15 cellular contexts compared by ENCODE assay signal in genomic region chr6:130115036-130115435, GRCh38.
DNase-seq lines count a peak whose midpoint lies in the region; ATAC-seq and TF ChIP-seq lines count a peak whose summit lies in the region.
"Had no signal": no experiment of that assay in that cellular context is flagged by ENCODE, and none has a peak within 500 bp of the region (broad histone marks: within the 10 kb centered on the region; RNA-seq: fewer than 3 reads in every experiment).

No MANE protein-coding gene starts in this region.

- intact Hi-C loops in transverse colon (cut with DNase I; ENCODE audit: low total_unique reads), result no loop called here

- H3K4me3 ChIP-seq in transverse colon, result no peak overlapping the region
- H3K4me3 ChIP-seq: esophagus muscularis mucosa had no signal

- H3K36me3 Mint-ChIP-seq in T-helper 17 cell (ENCODE audit: low read depth), result peaks cover 5% of the 10 kb centered on the region
- H3K36me3 Mint-ChIP-seq in T-helper 2 cell treated with Interferon-gamma antibody and Interleukin-4, amounts not matched to agents 5 μg/mL and 100 μg/mL, for 36 hours (ENCODE audit: low read depth), result peaks cover 15% of the 10 kb centered on the region

- DNase-seq in T-helper 17 cell (no peak), transverse colon (no peak), amygdala (lab: John Stamatoyannopoulos, UW) (no peak), RPMI8226 (no peak)
- DNase-seq in T-helper 2 cell treated with Interferon-gamma antibody and Interleukin-4, amounts not matched to agents 5 μg/mL and 100 μg/mL, for 36 hours (ENCODE audit: low spot score), result no peak
- DNase-seq: activated CD8-positive, alpha-beta T cell treated with anti-CD3 and anti-CD28 coated beads, Interleukin-2, amount 10 ng/mL, durations not matched to agents 7 days and 5 days; aorta; CD8-positive, alpha-beta T cell; GOT3; left cardiac atrium; NCI-H1048 had no signal

- TF ChIP-seq CTCF in transverse colon (IDR thresholded peaks at IDR 0.05), result no peak

- H3K9me3 ChIP-seq in T-helper 17 cell (ENCODE audit: control insufficient read depth, low read length, poor library complexity, severe bottlenecking) (no peaks in the 10 kb centered on the region), transverse colon (no peaks in the 10 kb centered on the region)
- H3K9me3 ChIP-seq: esophagus muscularis mucosa had no signal

- H3K9me3 Mint-ChIP-seq in T-helper 2 cell treated with Interferon-gamma antibody and Interleukin-4, amounts not matched to agents 5 μg/mL and 100 μg/mL, for 36 hours, result peaks cover 4% of the 10 kb centered on the region
- H3K9me3 Mint-ChIP-seq: CD8-positive, alpha-beta T cell had no signal

- ATAC-seq in GM18502 (IDR thresholded peaks at IDR 0.05; ENCODE audit: poor library complexity, unreplicated experiment), result peak; percentile 89
- ATAC-seq in GM21390 (IDR thresholded peaks at IDR 0.05; ENCODE audit: unreplicated experiment), result peak; percentile 94
- ATAC-seq in HG03097 (IDR thresholded peaks at IDR 0.05; ENCODE audit: low FRiP score, unreplicated experiment), result peak; percentile 79
- ATAC-seq in T-helper 17 cell, result peak; percentile 40
- ATAC-seq: activated CD8-positive, alpha-beta T cell treated with anti-CD3 and anti-CD28 coated beads, Interleukin-2, amount 10 ng/mL, durations not matched to agents 7 days and 5 days; CD8-positive, alpha-beta T cell; left cardiac atrium had no signal

- peaks cover 9% of the 10 kb centered on the region for H3K4me1 Mint-ChIP-seq in T-helper 17 cell
- H3K4me1 Mint-ChIP-seq in T-helper 2 cell treated with Interferon-gamma antibody and Interleukin-4, amounts not matched to agents 5 μg/mL and 100 μg/mL, for 36 hours (ENCODE audit: low read depth), result peaks cover 2% of the 10 kb centered on the region

- H3K27me3 Mint-ChIP-seq in T-helper 17 cell, result no peaks in the 10 kb centered on the region
- H3K27me3 Mint-ChIP-seq in T-helper 2 cell treated with Interferon-gamma antibody and Interleukin-4, amounts not matched to agents 5 μg/mL and 100 μg/mL, for 36 hours (ENCODE audit: low read depth), result no peaks in the 10 kb centered on the region

- H3K4me1 ChIP-seq in transverse colon, result no peaks in the 10 kb centered on the region
- H3K4me1 ChIP-seq: esophagus muscularis mucosa had no signal

- 74 to 80% methylated on average over 6 of the region's 6 CpGs for WGBS in transverse colon (ENCODE audit: low coverage in 1 of 2), 2 donors

- no peak overlapping the region for H3K4me3 Mint-ChIP-seq in T-helper 17 cell
- H3K4me3 Mint-ChIP-seq in T-helper 2 cell treated with Interferon-gamma antibody and Interleukin-4, amounts not matched to agents 5 μg/mL and 100 μg/mL, for 36 hours, result no peak overlapping the region
- H3K4me3 Mint-ChIP-seq: activated CD8-positive, alpha-beta T cell treated with anti-CD3 and anti-CD28 coated beads, Interleukin-2, amount 10 ng/mL, durations not matched to agents 7 days and 5 days; CD8-positive, alpha-beta T cell had no signal

- no peak for TF ChIP-seq EP300 in transverse colon (IDR thresholded peaks at IDR 0.05; ENCODE audit: low read depth)

- no peaks in the 10 kb centered on the region for H3K27me3 ChIP-seq in transverse colon
- H3K27me3 ChIP-seq: esophagus muscularis mucosa had no signal

- no peak overlapping the region for H3K27ac ChIP-seq in transverse colon
- H3K27ac ChIP-seq: esophagus muscularis mucosa had no signal

- H3K27ac Mint-ChIP-seq in T-helper 17 cell, result no peak overlapping the region
- no peak overlapping the region for H3K27ac Mint-ChIP-seq in T-helper 2 cell treated with Interferon-gamma antibody and Interleukin-4, amounts not matched to agents 5 μg/mL and 100 μg/mL, for 36 hours
- H3K27ac Mint-ChIP-seq: activated CD8-positive, alpha-beta T cell treated with anti-CD3 and anti-CD28 coated beads, Interleukin-2, amount 10 ng/mL, durations not matched to agents 7 days and 5 days; CD8-positive, alpha-beta T cell had no signal

- in situ Hi-C loops in transverse colon (cut with MboI; ENCODE audit: low pct_ligation_motif_present in 1 of 4, low pct_unique_long_range_greater_than_20kb in 1 of 4, low sequenced_read_pairs in 3 of 4), result no loop called here

- no peaks in the 10 kb centered on the region for H3K36me3 ChIP-seq in transverse colon
- H3K36me3 ChIP-seq: esophagus muscularis mucosa had no signal

- no peak for TF ChIP-seq POLR2A in transverse colon (IDR thresholded peaks at IDR 0.05)

Comparison
In these comparisons a context has a peak if more than half of its experiments do, and no peak if none do; other contexts are left out.
1. ATAC-seq: peak in every context shown above with its lines; median percentile 94 in GM21390; 89 in GM18502; 79 in HG03097; 40 in T-helper 17 cell.